Comparison of ENCODE assay signal across 9 cellular contexts in the genomic region with DNA sequence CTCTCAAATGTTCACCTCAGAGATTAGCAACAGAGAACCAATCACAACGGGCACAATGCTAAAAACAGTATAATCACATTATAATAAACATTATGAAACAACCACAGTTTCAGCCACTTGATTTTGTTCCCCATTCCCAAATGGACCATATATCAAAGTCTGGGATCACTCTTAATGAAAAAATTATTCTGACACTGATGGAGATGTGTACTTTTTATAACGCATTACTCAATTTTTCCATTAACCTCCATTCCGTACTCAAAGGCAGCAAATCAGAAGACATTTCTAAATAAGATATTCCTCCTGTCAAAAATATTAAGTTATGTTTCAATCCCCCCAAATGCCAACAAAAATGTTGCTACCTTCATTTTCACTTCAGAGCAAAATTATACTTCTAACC. TPM values are rescaled to one million over a fixed set of nuclear protein-coding genes. Genes with fewer than 3 reads are reported as not detected.
DNase-seq lines count a peak whose midpoint lies in the region; ATAC-seq and TF ChIP-seq lines count a peak whose summit lies in the region.
"Had no signal": no experiment of that assay in that cellular context is flagged by ENCODE, and none has a peak within 500 bp of the region (broad histone marks: within the 10 kb centered on the region; RNA-seq: fewer than 3 reads in every experiment).

No MANE protein-coding gene starts in this region.

- no peaks in the 10 kb centered on the region; a peak in 1 of 5 replicates for H3K9me3 Mint-ChIP-seq in H9

- no peak overlapping the region for H3K23ac ChIP-seq in H9 (ENCODE audit: insufficient read length, low read depth, low read length)

- peaks cover 63% of the 10 kb centered on the region for H3K79me2 ChIP-seq in H9 (ENCODE audit: insufficient read depth, low read length)

- peak overlapping the region; percentile 96 for H3K4me3 ChIP-seq in SK-N-MC
- peak overlapping the region; percentile 92 for H3K4me3 ChIP-seq in epithelial cell of esophagus (ENCODE audit: low read length)
- H3K4me3 ChIP-seq in retinal pigment epithelial cell (ENCODE audit: low read length), result peak overlapping the region; percentile 96

- H3K36me3 Mint-ChIP-seq in H9 (ENCODE audit: insufficient read depth in 1 of 3, low read depth in 3 of 3), result peaks cover 2 to 7% (median 6%) of the 10 kb centered on the region in 3 experiments; a peak in 5 of 7 replicates

- H3T11ph ChIP-seq in H9 (ENCODE audit: low read length), result no peak overlapping the region

- DNase-seq in H9 (no peak), SK-N-MC (ENCODE audit: low read depth, low spot score) (no peak), epithelial cell of esophagus (ENCODE audit: low read depth) (no peak), retinal pigment epithelial cell (ENCODE audit: low read depth) (no peak), dedifferentiated amniotic fluid mesenchymal stem cell (ENCODE audit: extremely low spot score) (no peak), GM13977 (ENCODE audit: low spot score) (no peak), cortex of kidney (lab: John Stamatoyannopoulos, UW) (no peak)
- DNase-seq: OCI-M1 had no signal

- no peak overlapping the region; a peak in 1 of 7 replicates for H3K27ac Mint-ChIP-seq in H9

- H2BK12ac ChIP-seq in H9 (ENCODE audit: insufficient read length, low read depth, low read length), result no peak overlapping the region

- H4K8ac ChIP-seq in H9 (replicated peaks; ENCODE audit: insufficient read length, low read depth, low read length), result no peak overlapping the region

- no peak overlapping the region for H3K27ac ChIP-seq in H9 (ENCODE audit: insufficient read length, low read depth, low read length)
- no peak overlapping the region for H3K27ac ChIP-seq in SK-N-MC

- in situ Hi-C loops in GM13977 (cut with MboI; ENCODE audit: low pct_unique_long_range_greater_than_20kb, low sequenced_read_pairs, unreplicated experiment), result no loop called here

- no peaks in the 10 kb centered on the region for H3K79me1 ChIP-seq in H9 (ENCODE audit: insufficient read depth, low read depth, low read length, poor library complexity, severe bottlenecking)

- peaks cover 44 to 48% of the 10 kb centered on the region in 2 experiments for H3K4me1 Mint-ChIP-seq in H9

- H3K4me1 ChIP-seq in H9 (ENCODE audit: insufficient read depth, low read length), result no peaks in the 10 kb centered on the region; the same call in 1 of the 2 replicates

- peaks cover 9% of the 10 kb centered on the region for H3K23me2 ChIP-seq in H9 (ENCODE audit: insufficient read length, low read depth, low read length, poor library complexity, severe bottlenecking)

- no CpG with 5 or more reads among the region's 3 CpGs for WGBS in H9 (ENCODE audit: extremely low coverage, insufficient read length, low lambda C conversion rate)

- no peak overlapping the region for H2AFZ ChIP-seq in H9 (ENCODE audit: low read length)

- H3K27me3 ChIP-seq in H9 (ENCODE audit: insufficient read depth, low read length), result no peaks in the 10 kb centered on the region

- no peak overlapping the region for H3K14ac ChIP-seq in H9 (ENCODE audit: insufficient read depth, low read length)

- no peak overlapping the region for H4K91ac ChIP-seq in H9 (ENCODE audit: insufficient read length, low read depth, low read length)

- no peaks in the 10 kb centered on the region for H3K9me3 ChIP-seq in H9 (ENCODE audit: control insufficient read depth, low read depth, low read length)
- 0 out of 2 replicates have a peak, but pooled peaks cover 3% of the 10 kb centered on the region for H3K9me3 ChIP-seq in SK-N-MC (ENCODE audit: low read depth, low read length)

- H3K4me3 Mint-ChIP-seq in H9, result peak overlapping the region; percentile 96 to 99

- H3K27me3 Mint-ChIP-seq in H9 (ENCODE audit: low read depth), result no peaks in the 10 kb centered on the region

- H3K4me2 ChIP-seq in H9 (ENCODE audit: insufficient read depth, insufficient read length, low read length), result peak overlapping the region; percentile 37

- no peak overlapping the region for H2AK5ac ChIP-seq in H9 (ENCODE audit: insufficient read length, low read length)

- TF ChIP-seq CTCF in H9 (conservative IDR thresholded peaks at IDR 0.05) (no peak), epithelial cell of esophagus (IDR thresholded peaks at IDR 0.05; ENCODE audit: insufficient read depth, low read depth, low read length, missing control alignments) (no peak), retinal pigment epithelial cell (conservative IDR thresholded peaks at IDR 0.05; ENCODE audit: low read depth, low read length) (no peak), GM13977 (IDR thresholded peaks at IDR 0.05; ENCODE audit: extremely low read depth, insufficient read depth, missing control alignments) (no peak)

- no peak overlapping the region for H3K18ac ChIP-seq in H9 (ENCODE audit: insufficient read length, low read depth, low read length)

- no peak overlapping the region for H2BK20ac ChIP-seq in H9 (ENCODE audit: low read depth, low read length, poor library complexity, severe bottlenecking)

- H3K36me3 ChIP-seq in SK-N-MC (ENCODE audit: insufficient read depth, low read length), result peaks cover 44% of the 10 kb centered on the region

- H4K20me1 ChIP-seq in H9 (ENCODE audit: control insufficient read depth, insufficient read depth, insufficient read length), result no peaks in the 10 kb centered on the region

- no peak for ATAC-seq in GM18505 (IDR thresholded peaks at IDR 0.05; ENCODE audit: unreplicated experiment)

- no peak overlapping the region for H2BK15ac ChIP-seq in H9 (ENCODE audit: low read depth, low read length)

- H3K9ac ChIP-seq in H9 (ENCODE audit: extremely low read depth, insufficient read length, low read length) (peak overlapping the region; percentile 18), SK-N-MC (ENCODE audit: insufficient read length) (no peak overlapping the region)

- H3K56ac ChIP-seq in H9 (ENCODE audit: insufficient read length, low read depth, low read length), result no peak overlapping the region

- TF ChIP-seq POLR2A in GM18505 (IDR thresholded peaks at IDR 0.05; ENCODE audit: borderline replicate concordance, extremely low read depth, insufficient read depth, insufficient read length), result no peak

- no peak overlapping the region for H3K4ac ChIP-seq in H9 (ENCODE audit: low read depth, low read length)

- no peak overlapping the region for H2BK120ac ChIP-seq in H9 (ENCODE audit: low read depth, low read length, poor library complexity, severe bottlenecking)

- H4K5ac ChIP-seq in H9 (ENCODE audit: insufficient read length, low read depth, low read length), result no peak overlapping the region

- no peak overlapping the region for H2BK5ac ChIP-seq in H9 (ENCODE audit: insufficient read length, low read length)

RNA-seq across cellular contexts. Expression of a gene that starts 2.8 kb away (rescaled TPM):
- 152 and 155 TPM in 2 replicates for total RNA-seq in H9 (2021)

RNA-seq across cellular contexts. Expression of a gene that starts 2.8 kb away (rescaled TPM):
- total RNA-seq in H9 (2021), result 260 TPM in 2 replicates

RNA-seq across cellular contexts. Expression of a gene that starts 37.2 kb away (rescaled TPM):
- 24.4 and 26.6 TPM in 2 replicates for total RNA-seq in H9 (2021)

RNA-seq across cellular contexts. Expression of a gene that starts 37.3 kb away (rescaled TPM):
- 204 and 207 TPM in 2 replicates for total RNA-seq in H9 (2021)

RNA-seq across cellular contexts. Expression of a gene that starts 46.3 kb away (rescaled TPM):
- 4.9 and 5.3 TPM in 2 replicates for total RNA-seq in H9 (2021)
